39 cellular contexts compared by ENCODE assay signal in the genomic region with DNA sequence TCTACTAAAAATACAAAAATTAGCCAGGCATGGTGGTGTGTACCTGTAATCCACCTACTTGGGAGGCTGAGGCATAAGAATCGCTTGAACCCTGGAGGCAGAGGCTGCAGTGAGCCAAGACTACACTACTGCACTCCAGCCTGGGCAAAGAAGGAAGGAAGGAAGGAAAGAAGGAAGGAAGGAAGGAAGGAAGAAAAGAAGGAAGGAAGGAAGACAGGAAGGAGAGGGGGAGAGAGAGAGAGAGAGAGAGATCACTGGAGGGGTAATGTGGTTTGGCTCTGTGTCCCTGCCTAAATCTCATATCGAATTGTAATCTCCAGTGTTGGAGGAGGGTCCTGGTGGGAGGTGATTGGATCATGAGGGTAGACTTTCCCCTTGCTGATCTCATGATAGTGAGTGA.
"Had no signal": no experiment of that assay in that cellular context is flagged by ENCODE, and none has a peak within 500 bp of the region (broad histone marks: within the 10 kb centered on the region; RNA-seq: fewer than 3 reads in every experiment).

No MANE protein-coding gene starts in this region.

- FAIRE-seq: astrocyte, bronchial epithelial cell had no signal

- H3K27me3 ChIP-seq: adrenal gland, ascending aorta, body of pancreas, brain microvascular endothelial cell, breast epithelium, cardiac muscle cell had no signal

- H3K4me3 Mint-ChIP-seq: activated naive CD4-positive, alpha-beta T cell treated with anti-CD3 and anti-CD28 coated beads for 36 hours; activated naive CD4-positive, alpha-beta T cell treated with anti-CD3 and anti-CD28 coated beads, Interleukin-2, amount 10 ng/mL, durations not matched to agents 7 days and 5 days; activated naive CD4-positive, alpha-beta T cell treated with anti-CD3 and anti-CD28 coated beads, Interleukin-2, amount 50 U/mL, for 24 hours; activated naive CD8-positive, alpha-beta T cell; activated naive CD8-positive, alpha-beta T cell treated with anti-CD3 and anti-CD28 coated beads for 36 hours; activated naive CD8-positive, alpha-beta T cell treated with anti-CD3 and anti-CD28 coated beads, Interleukin-2, amount 10 ng/mL, durations not matched to agents 7 days and 5 days; activated naive CD8-positive, alpha-beta T cell treated with anti-CD3 and anti-CD28 coated beads, Interleukin-2, amount 50 U/mL, for 24 hours; activated T-cell treated with anti-CD3 and anti-CD28 coated beads, Interleukin-2, amount 50 U/mL, for 24 hours; activated T-cell treated with anti-CD3 and anti-CD28 coated beads, Interleukin-2, amount 50 U/mL, for 4 hours; activated T-cell treated with anti-CD3 and anti-CD28 coated beads, Interleukin-2, amount 50 U/mL, for 72 hours; activated T-helper 1 cell treated with anti-CD3 and anti-CD28 coated beads, Interleukin-12 subunit alpha, Interleukin-12 subunit beta, Interleukin-2, Interleukin-4 antibody, amounts not matched to agents 30 ng/mL and 10 ng/mL and 1 ng/mL, durations not matched to agents 14 hours and 24 hours and 36 hours; activated T-helper 17 cell treated with anti-CD3 and anti-CD28 coated beads, Interleukin-2, amount 50 U/mL, for 72 hours; brain; central memory CD8-positive, alpha-beta T cell had no signal

- DNase-seq: activated effector memory CD4-positive, alpha-beta T cell treated with anti-CD3 and anti-CD28 coated beads, Interleukin-2, amount 50 U/mL, for 16 hours; activated effector memory CD4-positive, alpha-beta T cell treated with Interleukin-2 at 50 U/mL for 16 hours; activated gamma-delta T cell; activated gamma-delta T cell treated with Interleukin-2 at 50 U/mL for 16 hours; activated naive CD4-positive, alpha-beta T cell; activated naive CD4-positive, alpha-beta T cell treated with anti-CD3 and anti-CD28 coated beads for 36 hours; activated naive CD4-positive, alpha-beta T cell treated with anti-CD3 and anti-CD28 coated beads, Interleukin-2, amount 10 ng/mL, durations not matched to agents 7 days and 5 days; activated naive CD4-positive, alpha-beta T cell treated with anti-CD3 and anti-CD28 coated beads, Interleukin-2, amount 50 U/mL, for 16 hours; activated naive CD4-positive, alpha-beta T cell treated with Interleukin-2 at 50 U/mL for 16 hours; activated naive CD8-positive, alpha-beta T cell treated with anti-CD3 and anti-CD28 coated beads for 36 hours; activated naive CD8-positive, alpha-beta T cell treated with anti-CD3 and anti-CD28 coated beads, Interleukin-2, amount 10 ng/mL, durations not matched to agents 7 days and 5 days; activated naive CD8-positive, alpha-beta T cell treated with anti-CD3 and anti-CD28 coated beads, Interleukin-2, amount 50 U/mL, for 24 hours; activated T-cell treated with anti-CD3 and anti-CD28 coated beads, Interleukin-2, amount 50 U/mL, for 24 hours; activated T-cell treated with anti-CD3 and anti-CD28 coated beads, Interleukin-2, amount 50 U/mL, for 4 hours; activated T-cell treated with anti-CD3 and anti-CD28 coated beads, Interleukin-2, amount 50 U/mL, for 48 hours; activated T-cell treated with anti-CD3 and anti-CD28 coated beads, Interleukin-2, amount 50 U/mL, for 72 hours; adrenal gland; amniotic stem cell; amygdala; anterior cingulate cortex; aorta; body of pancreas; brain microvascular endothelial cell; caudate nucleus; central memory CD4-positive, alpha-beta T cell; cerebellar nuclear complex had no signal

- H3K27ac Mint-ChIP-seq: activated naive CD4-positive, alpha-beta T cell treated with anti-CD3 and anti-CD28 coated beads for 36 hours; activated naive CD4-positive, alpha-beta T cell treated with anti-CD3 and anti-CD28 coated beads, Interleukin-2, amount 10 ng/mL, durations not matched to agents 7 days and 5 days; activated naive CD4-positive, alpha-beta T cell treated with anti-CD3 and anti-CD28 coated beads, Interleukin-2, amount 50 U/mL, for 24 hours; activated naive CD4-positive, alpha-beta T cell treated with anti-CD3 and anti-CD28 coated beads, Interleukin-2, amount 50 U/mL, for 72 hours; activated naive CD8-positive, alpha-beta T cell; activated naive CD8-positive, alpha-beta T cell treated with anti-CD3 and anti-CD28 coated beads for 36 hours; activated naive CD8-positive, alpha-beta T cell treated with anti-CD3 and anti-CD28 coated beads, Interleukin-2, amount 10 ng/mL, durations not matched to agents 7 days and 5 days; activated naive CD8-positive, alpha-beta T cell treated with anti-CD3 and anti-CD28 coated beads, Interleukin-2, amount 50 U/mL, for 24 hours; activated T-cell treated with anti-CD3 and anti-CD28 coated beads, Interleukin-2, amount 50 U/mL, for 24 hours; activated T-cell treated with anti-CD3 and anti-CD28 coated beads, Interleukin-2, amount 50 U/mL, for 72 hours; activated T-helper 1 cell treated with anti-CD3 and anti-CD28 coated beads, Interleukin-12 subunit alpha, Interleukin-12 subunit beta, Interleukin-2, Interleukin-4 antibody, amounts not matched to agents 30 ng/mL and 10 ng/mL and 1 ng/mL, durations not matched to agents 14 hours and 24 hours and 36 hours; activated T-helper 17 cell treated with anti-CD3 and anti-CD28 coated beads, Interleukin-2, amount 50 U/mL, for 72 hours; activated T-helper 2 cell treated with anti-CD3 and anti-CD28 coated beads, Interferon-gamma antibody, Interleukin-2, Interleukin-4, amounts not matched to agents 10 μg/mL and 5 μg/mL and 100 μg/mL, durations not matched to agents 14 hours and 24 hours and 36 hours; brain had no signal

- H3K27me3 Mint-ChIP-seq: activated naive CD4-positive, alpha-beta T cell treated with anti-CD3 and anti-CD28 coated beads, Interleukin-2, amount 10 ng/mL, durations not matched to agents 7 days and 5 days had no signal

- H3K27ac ChIP-seq: adrenal gland, ascending aorta, body of pancreas, brain microvascular endothelial cell, breast epithelium, cardiac muscle cell had no signal

- H3K4me1 Mint-ChIP-seq: activated naive CD4-positive, alpha-beta T cell treated with anti-CD3 and anti-CD28 coated beads, Interleukin-2, amount 10 ng/mL, durations not matched to agents 7 days and 5 days; activated naive CD4-positive, alpha-beta T cell treated with anti-CD3 and anti-CD28 coated beads, Interleukin-2, amount 50 U/mL, for 24 hours; activated naive CD8-positive, alpha-beta T cell treated with anti-CD3 and anti-CD28 coated beads for 36 hours; activated naive CD8-positive, alpha-beta T cell treated with anti-CD3 and anti-CD28 coated beads, Interleukin-2, amount 10 ng/mL, durations not matched to agents 7 days and 5 days; activated naive CD8-positive, alpha-beta T cell treated with anti-CD3 and anti-CD28 coated beads, Interleukin-2, amount 50 U/mL, for 24 hours; activated T-helper 17 cell treated with anti-CD3 and anti-CD28 coated beads, Interleukin-2, amount 50 U/mL, for 72 hours; brain; central memory CD8-positive, alpha-beta T cell had no signal

- H3K9me3 Mint-ChIP-seq: activated T-helper 1 cell treated with anti-CD3 and anti-CD28 coated beads, Interleukin-12 subunit alpha, Interleukin-12 subunit beta, Interleukin-2, Interleukin-4 antibody, amounts not matched to agents 30 ng/mL and 10 ng/mL and 1 ng/mL, durations not matched to agents 14 hours and 24 hours and 36 hours had no signal

- H3K4me1 ChIP-seq: adrenal gland, ascending aorta, body of pancreas, breast epithelium had no signal

- ATAC-seq: activated naive CD4-positive, alpha-beta T cell treated with anti-CD3 and anti-CD28 coated beads, Interleukin-2, amount 50 U/mL, for 72 hours; activated naive CD8-positive, alpha-beta T cell treated with anti-CD3 and anti-CD28 coated beads, Interleukin-2, amount 50 U/mL, for 24 hours; activated T-cell treated with anti-CD3 and anti-CD28 coated beads, Interleukin-2, amount 50 U/mL, for 4 hours; activated T-cell treated with anti-CD3 and anti-CD28 coated beads, Interleukin-2, amount 50 U/mL, for 72 hours; activated T-helper 17 cell treated with anti-CD3 and anti-CD28 coated beads, Interleukin-2, amount 50 U/mL, for 72 hours; body of pancreas had no signal

- H3K4me3 ChIP-seq: adrenal gland, ascending aorta, body of pancreas, breast epithelium, cardiac muscle cell had no signal

- H3K36me3 Mint-ChIP-seq: activated naive CD4-positive, alpha-beta T cell treated with anti-CD3 and anti-CD28 coated beads, Interleukin-2, amount 10 ng/mL, durations not matched to agents 7 days and 5 days; activated naive CD4-positive, alpha-beta T cell treated with anti-CD3 and anti-CD28 coated beads, Interleukin-2, amount 50 U/mL, for 24 hours; activated naive CD8-positive, alpha-beta T cell treated with anti-CD3 and anti-CD28 coated beads for 36 hours; activated naive CD8-positive, alpha-beta T cell treated with anti-CD3 and anti-CD28 coated beads, Interleukin-2, amount 10 ng/mL, durations not matched to agents 7 days and 5 days; brain had no signal

- H3K9me3 ChIP-seq: body of pancreas had no signal

- H3K36me3 ChIP-seq: adrenal gland, ascending aorta, brain microvascular endothelial cell, breast epithelium, cardiac muscle cell had no signal
